ENCODE assay signal across 13 cellular contexts in genomic region chr4:10109995-10110670, GRCh38. TPM values are rescaled to one million over a fixed set of nuclear protein-coding genes. Genes with fewer than 3 reads are reported as not detected.
DNase-seq lines count a peak whose midpoint lies in the region; ATAC-seq and TF ChIP-seq lines count a peak whose summit lies in the region.
"Had no signal": no experiment of that assay in that cellular context is flagged by ENCODE, and none has a peak within 500 bp of the region (broad histone marks: within the 10 kb centered on the region; RNA-seq: fewer than 3 reads in every experiment).

No MANE protein-coding gene starts in this region.

- in situ Hi-C loops in G401 (cut with HindIII; ENCODE audit: low sequenced_read_pairs): no loop called here

- H3K4me1 Mint-ChIP-seq in activated T-cell treated with anti-CD3 and anti-CD28 coated beads, Interleukin-2, amount 50 U/mL, for 72 hours (ENCODE audit: low read depth): peaks cover 100% of the 10 kb centered on the region
- peaks cover 99% of the 10 kb centered on the region for H3K4me1 Mint-ChIP-seq in activated CD4-positive, alpha-beta memory T cell treated with anti-CD3 and anti-CD28 coated beads for 36 hours (ENCODE audit: low read depth)
- peaks cover 100% of the 10 kb centered on the region for H3K4me1 Mint-ChIP-seq in stimulated activated naive CD8-positive, alpha-beta T cell treated with anti-CD3 and anti-CD28 coated beads, Interleukin-15, amount 100 ng/mL, for 72 hours

- POLR2A ChIA-PET in activated CD4-positive, alpha-beta memory T cell treated with anti-CD3 and anti-CD28 coated beads for 36 hours (lab: Charles Lee): interaction anchor here (1.2 to 8.8 kb wide), 3 partner anchors 8 to 14 kb away, joined by 4 to 80 read pairs (median 4); partner anchors contain the start of gene WDR1

- no peaks in the 10 kb centered on the region for H3K9me3 Mint-ChIP-seq in activated T-cell treated with anti-CD3 and anti-CD28 coated beads, Interleukin-2, amount 50 U/mL, for 72 hours
- no peaks in the 10 kb centered on the region for H3K9me3 Mint-ChIP-seq in activated CD4-positive, alpha-beta memory T cell treated with anti-CD3 and anti-CD28 coated beads for 36 hours
- H3K9me3 Mint-ChIP-seq in stimulated activated naive CD8-positive, alpha-beta T cell treated with anti-CD3 and anti-CD28 coated beads, Interleukin-15, amount 100 ng/mL, for 72 hours: no peaks in the 10 kb centered on the region

- peak overlapping the region; percentile 92 for H3K27ac Mint-ChIP-seq in activated T-cell treated with anti-CD3 and anti-CD28 coated beads, Interleukin-2, amount 50 U/mL, for 72 hours
- peak overlapping the region; percentile 86 for H3K27ac Mint-ChIP-seq in activated CD4-positive, alpha-beta memory T cell treated with anti-CD3 and anti-CD28 coated beads for 36 hours
- H3K27ac Mint-ChIP-seq in stimulated activated naive CD8-positive, alpha-beta T cell treated with anti-CD3 and anti-CD28 coated beads, Interleukin-15, amount 100 ng/mL, for 72 hours: peak overlapping the region; percentile 58 to 79

- H3K4me1 ChIP-seq in foreskin keratinocyte: peaks cover 37% of the 10 kb centered on the region

- H3K27ac ChIP-seq in foreskin keratinocyte: peak overlapping the region; percentile 63
- H3K27ac ChIP-seq: left lung had no signal

- TF ChIP-seq CTCF in foreskin keratinocyte (conservative IDR thresholded peaks at IDR 0.05): no peak

- peak overlapping the region; percentile 56 to 81 for H3K4me3 Mint-ChIP-seq in activated T-cell treated with anti-CD3 and anti-CD28 coated beads, Interleukin-2, amount 50 U/mL, for 72 hours
- peak overlapping the region; percentile 48 for H3K4me3 Mint-ChIP-seq in activated CD4-positive, alpha-beta memory T cell treated with anti-CD3 and anti-CD28 coated beads for 36 hours
- peak overlapping the region; percentile 69 to 83 for H3K4me3 Mint-ChIP-seq in stimulated activated naive CD8-positive, alpha-beta T cell treated with anti-CD3 and anti-CD28 coated beads, Interleukin-15, amount 100 ng/mL, for 72 hours

- no peaks in the 10 kb centered on the region for H3K27me3 ChIP-seq in foreskin keratinocyte
- H3K27me3 ChIP-seq: left lung had no signal

- CTCF ChIA-PET in activated CD4-positive, alpha-beta memory T cell treated with anti-CD3 and anti-CD28 coated beads for 36 hours (lab: Charles Lee): interaction anchor here (1.1 kb wide), 1 partner anchor 14 kb away, joined by 4 read pairs; no protein-coding TSS in a partner anchor

- no peak for DNase-seq in activated T-cell treated with anti-CD3 and anti-CD28 coated beads, Interleukin-2, amount 50 U/mL, for 72 hours
- DNase-seq in activated T-cell treated with anti-CD3 and anti-CD28 coated beads, Interleukin-2, amount 50 U/mL, for 1 hour: no peak
- DNase-seq in activated CD4-positive, alpha-beta memory T cell treated with anti-CD3 and anti-CD28 coated beads for 36 hours: no peak
- no peak for DNase-seq in foreskin keratinocyte
- DNase-seq in stimulated activated naive CD8-positive, alpha-beta T cell treated with anti-CD3 and anti-CD28 coated beads, Interleukin-15, amount 100 ng/mL, for 72 hours: no peak
- no peak for DNase-seq in G401 (ENCODE audit: low spot score)
- DNase-seq: activated CD8-positive, alpha-beta memory T cell treated with anti-CD3 and anti-CD28 coated beads for 24 hours; central memory CD4-positive, alpha-beta T cell; foreskin melanocyte; Karpas-422; left lung had no signal

- no peaks in the 10 kb centered on the region for H3K27me3 Mint-ChIP-seq in activated T-cell treated with anti-CD3 and anti-CD28 coated beads, Interleukin-2, amount 50 U/mL, for 72 hours (ENCODE audit: low read depth)
- H3K27me3 Mint-ChIP-seq in activated CD4-positive, alpha-beta memory T cell treated with anti-CD3 and anti-CD28 coated beads for 36 hours: no peaks in the 10 kb centered on the region
- no peaks in the 10 kb centered on the region for H3K27me3 Mint-ChIP-seq in stimulated activated naive CD8-positive, alpha-beta T cell treated with anti-CD3 and anti-CD28 coated beads, Interleukin-15, amount 100 ng/mL, for 72 hours

- peaks cover 15 to 41% of the 10 kb centered on the region in 2 donors for H3K36me3 Mint-ChIP-seq in activated T-cell treated with anti-CD3 and anti-CD28 coated beads, Interleukin-2, amount 50 U/mL, for 72 hours (ENCODE audit: insufficient read depth in 2 of 2)
- peaks cover 71% of the 10 kb centered on the region for H3K36me3 Mint-ChIP-seq in activated CD4-positive, alpha-beta memory T cell treated with anti-CD3 and anti-CD28 coated beads for 36 hours

- no peak for ATAC-seq in activated T-cell treated with anti-CD3 and anti-CD28 coated beads, Interleukin-2, amount 50 U/mL, for 72 hours (replicated peaks in 1 of 2)
- no peak for ATAC-seq in foreskin keratinocyte
- ATAC-seq in stimulated activated naive CD8-positive, alpha-beta T cell treated with anti-CD3 and anti-CD28 coated beads, Interleukin-15, amount 100 ng/mL, for 72 hours: no peak
- ATAC-seq in HG03196 (IDR thresholded peaks at IDR 0.05; ENCODE audit: unreplicated experiment): no peak
- ATAC-seq in HG02840 (IDR thresholded peaks at IDR 0.05; ENCODE audit: low FRiP score, unreplicated experiment): no peak
- ATAC-seq: left lung had no signal

- intact Hi-C loops in activated CD4-positive, alpha-beta memory T cell treated with anti-CD3 and anti-CD28 coated beads for 36 hours (cut with micrococcal nuclease): loop anchor here (10.0 kb wide), 2 partner anchors 345 to 505 kb away; no protein-coding TSS in a partner anchor

RNA-seq across cellular contexts. Expression of gene WDR1, which starts 6.5 kb away (rescaled TPM):
- 100 to 1,000 TPM; 304 to 326 TPM for total RNA-seq in activated T-cell treated with anti-CD3 and anti-CD28 coated beads, Interleukin-2, amount 50 U/mL, for 72 hours
- 100 to 1,000 TPM; 351 to 353 TPM for total RNA-seq in activated CD4-positive, alpha-beta memory T cell treated with anti-CD3 and anti-CD28 coated beads for 36 hours
- 383 and 394 TPM in 2 replicates for total RNA-seq in foreskin keratinocyte
- polyA plus RNA-seq in foreskin keratinocyte: 293 and 310 TPM in 2 replicates
- total RNA-seq in G401 (2014; rRNA removed; shearing (Covaris generic)): 300 and 383 TPM in 2 replicates
